ENCODE assay signal across 9 cellular contexts in the genomic region with DNA sequence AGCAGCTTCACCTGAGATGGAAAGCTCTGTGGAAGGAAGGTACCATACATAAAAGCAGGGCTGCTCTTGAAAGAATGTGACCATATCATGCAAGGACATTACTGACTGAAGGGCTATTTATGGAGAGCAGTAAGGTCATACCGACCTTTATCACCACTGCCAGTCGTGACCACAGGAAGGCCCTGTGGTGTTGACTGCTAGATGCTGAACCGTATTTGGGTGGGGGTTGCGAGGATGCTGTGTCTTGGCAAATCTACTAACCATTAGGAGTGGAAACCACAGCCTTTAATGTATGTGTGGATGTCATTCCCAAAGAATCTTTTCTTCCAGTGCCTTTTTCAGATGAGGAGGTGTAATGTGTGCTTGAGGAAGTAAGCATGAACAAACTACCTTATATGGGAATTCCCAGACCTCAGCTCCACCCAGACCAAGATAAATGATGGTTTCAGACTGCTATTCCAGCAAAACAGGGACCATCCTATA.
DNase-seq lines count a peak whose midpoint lies in the region; ATAC-seq and TF ChIP-seq lines count a peak whose summit lies in the region.
"Had no signal": no experiment of that assay in that cellular context is flagged by ENCODE, and none has a peak within 500 bp of the region (broad histone marks: within the 10 kb centered on the region; RNA-seq: fewer than 3 reads in every experiment).

No MANE protein-coding gene starts in this region.

- H3K4me3 ChIP-seq in choroid plexus epithelial cell (ENCODE audit: low read depth, low read length), result no peak overlapping the region
- H3K4me3 ChIP-seq: SK-N-MC had no signal

- peak; percentile 34 for ATAC-seq in HG02610 (IDR thresholded peaks at IDR 0.05; ENCODE audit: unreplicated experiment)
- ATAC-seq in GM21619 (IDR thresholded peaks at IDR 0.05; ENCODE audit: unreplicated experiment), result no peak

- DNase-seq in GM04503 (ENCODE audit: low read depth), result peak; percentile 89
- DNase-seq in NCI-H226, result peak; percentile 97
- peak; percentile 90 for DNase-seq in choroid plexus epithelial cell (ENCODE audit: low read depth)
- DNase-seq in myocyte (ENCODE audit: low read depth), result peak; percentile 93
- no peak for DNase-seq in NCI-H345 (lab: John Stamatoyannopoulos, UW)
- DNase-seq in NCI-H1417 (lab: John Stamatoyannopoulos, UW), result no peak

- no peak for TF ChIP-seq CTCF in choroid plexus epithelial cell (conservative IDR thresholded peaks at IDR 0.05; ENCODE audit: low read depth, low read length)

Comparison
In these comparisons a context has a peak if more than half of its experiments do, and no peak if none do; other contexts are left out.
1. DNase-seq: peak in GM04503 (single experiment), NCI-H226 (single experiment), choroid plexus epithelial cell (single experiment) and myocyte (single experiment); none in NCI-H345 (single experiment) and NCI-H1417 (0 of 3).